Comparison of ENCODE assay signal across 27 cellular contexts in the genomic region with DNA sequence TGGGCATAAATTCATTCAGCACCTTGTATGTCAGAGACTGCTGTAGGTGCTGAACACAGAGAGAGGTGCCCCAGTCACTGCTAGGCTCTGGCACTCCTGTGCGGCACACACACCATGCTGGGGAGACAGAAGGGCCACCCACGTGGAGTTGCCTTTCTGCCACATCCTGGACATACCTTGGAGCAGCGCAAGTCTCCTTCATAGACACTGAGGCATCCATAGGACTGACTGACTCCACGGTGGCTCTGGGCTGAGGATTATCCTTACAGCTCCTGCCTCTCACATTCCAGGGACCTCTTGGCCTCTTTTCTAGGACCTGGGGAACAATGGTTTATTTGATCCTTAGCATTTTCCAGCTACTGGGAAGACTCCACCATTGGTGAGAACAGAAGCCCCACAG.
"Had no signal": no experiment of that assay in that cellular context is flagged by ENCODE, and none has a peak within 500 bp of the region (broad histone marks: within the 10 kb centered on the region; RNA-seq: fewer than 3 reads in every experiment).

No MANE protein-coding gene starts in this region.

- ATAC-seq: left lobe of liver; natural killer cell treated with Interleukin-12 subunit alpha and Interleukin-12 subunit beta and Interleukin-15 and Interleukin-18, amount 100 ng/mL, for 72 hours; right cardiac atrium; stimulated activated effector memory CD8-positive, alpha-beta T cell treated with anti-CD3 and anti-CD28 coated beads, Interleukin-12 subunit alpha, Interleukin-12 subunit beta, amount 100 ng/mL, for 72 hours had no signal

- H3K4me1 Mint-ChIP-seq: immature natural killer cell; memory B cell; naive B cell; stimulated activated effector memory CD8-positive, alpha-beta T cell treated with anti-CD3 and anti-CD28 coated beads, Interleukin-12 subunit alpha, Interleukin-12 subunit beta, amount 100 ng/mL, for 72 hours had no signal

- H3K4me1 ChIP-seq: colonic mucosa, prostate gland, sigmoid colon, stomach, thyroid gland, vagina had no signal

- H3K4me3 Mint-ChIP-seq: dendritic cell treated with granulocyte-macrophage colony-stimulating factor and Interleukin-4, amounts not matched to agents 40 ng/mL and 50 ng/mL, for 4 days; immature natural killer cell; memory B cell; naive B cell; natural killer cell treated with Interleukin-12 subunit alpha and Interleukin-12 subunit beta and Interleukin-15 and Interleukin-18, amount 100 ng/mL, for 72 hours; neural crest cell; stimulated activated effector memory CD8-positive, alpha-beta T cell treated with anti-CD3 and anti-CD28 coated beads, Interleukin-12 subunit alpha, Interleukin-12 subunit beta, amount 100 ng/mL, for 72 hours had no signal

- H3K4me3 ChIP-seq: colonic mucosa, lung, prostate gland, sigmoid colon, stomach, thyroid gland, vagina had no signal

- H3K27ac Mint-ChIP-seq: dendritic cell treated with granulocyte-macrophage colony-stimulating factor and Interleukin-4, amounts not matched to agents 40 ng/mL and 50 ng/mL, for 4 days; immature natural killer cell; memory B cell; naive B cell; natural killer cell treated with Interleukin-12 subunit alpha and Interleukin-12 subunit beta and Interleukin-15 and Interleukin-18, amount 100 ng/mL, for 72 hours; stimulated activated effector memory CD8-positive, alpha-beta T cell treated with anti-CD3 and anti-CD28 coated beads, Interleukin-12 subunit alpha, Interleukin-12 subunit beta, amount 100 ng/mL, for 72 hours had no signal

- H3K36me3 ChIP-seq: colonic mucosa, prostate gland, sigmoid colon, stomach, thyroid gland, vagina had no signal

- H3K27me3 ChIP-seq: colonic mucosa, sigmoid colon, thyroid gland, vagina had no signal

- DNase-seq: colonic mucosa; effector memory CD4-positive, alpha-beta T cell; erythroblast; hypothalamus; immature natural killer cell; naive B cell; nucleus accumbens; right cardiac atrium; sigmoid colon; stimulated activated CD4-positive, alpha-beta T cell treated with anti-CD3 and anti-CD28 coated beads, Interleukin-2, amount 100 ng/mL, for 24 hours; stimulated activated CD4-positive, alpha-beta T cell treated with anti-CD3 and anti-CD28 coated beads, Interleukin-4, amount 100 ng/mL, for 24 hours; stimulated activated naive CD4-positive, alpha-beta T cell treated with Interleukin-2 at 50 U/mL for 16 hours; stomach; thyroid gland; trophoblast cell had no signal

- H3K36me3 Mint-ChIP-seq: stimulated activated effector memory CD8-positive, alpha-beta T cell treated with anti-CD3 and anti-CD28 coated beads, Interleukin-12 subunit alpha, Interleukin-12 subunit beta, amount 100 ng/mL, for 72 hours had no signal

- FAIRE-seq: endometrium, frontal cortex, keratinocyte had no signal

- H3K9me3 ChIP-seq: colonic mucosa, prostate gland, sigmoid colon, thyroid gland, vagina had no signal

- H3K27ac ChIP-seq: colonic mucosa, prostate gland, sigmoid colon, stomach, thyroid gland, vagina had no signal
